In genomic region chr3:42476225-42477160, GRCh38 we compare ENCODE assay signal across 9 cellular contexts. TPM values are rescaled to one million over a fixed set of nuclear protein-coding genes. Genes with fewer than 3 reads are reported as not detected.
DNase-seq lines count a peak whose midpoint lies in the region; ATAC-seq and TF ChIP-seq lines count a peak whose summit lies in the region.
"Had no signal": no experiment of that assay in that cellular context is flagged by ENCODE, and none has a peak within 500 bp of the region (broad histone marks: within the 10 kb centered on the region; RNA-seq: fewer than 3 reads in every experiment).

No MANE protein-coding gene starts in this region.

- peak overlapping the region; percentile 14 to 16 for H3K9ac ChIP-seq in mucosa of rectum (ENCODE audit: low read depth in 1 of 2, low read length in 2 of 2)

- intact Hi-C loops in testis (cut with DNase I; ENCODE audit: low total_unique reads): no loop called here
- intact Hi-C loops in head of caudate nucleus (cut with DNase I): no loop called here

- ATAC-seq in GM21619 (IDR thresholded peaks at IDR 0.05; ENCODE audit: unreplicated experiment): no peak

- 85 to 88% methylated on average over 6 to 8 of the region's 8 CpGs for WGBS in testis, 2 donors

- H3K4me1 ChIP-seq in mucosa of rectum (ENCODE audit: control insufficient read depth in 2 of 2, insufficient read depth in 2 of 2, low read length in 2 of 2) (peaks cover 8 to 26% of the 10 kb centered on the region in 2 donors), testis (peaks cover 4% of the 10 kb centered on the region)

- H3K4me3 ChIP-seq in coronary artery (no peak overlapping the region), mucosa of rectum (ENCODE audit: low read length in 2 of 2) (peak overlapping the region in 1 of 2 donors; percentile 22), testis (no peak overlapping the region)

- no peaks in the 10 kb centered on the region for H3K36me3 ChIP-seq in mucosa of rectum (ENCODE audit: control insufficient read depth in 2 of 2, insufficient read depth in 2 of 2, low read length in 2 of 2)
- no peaks in the 10 kb centered on the region for H3K36me3 ChIP-seq in testis (ENCODE audit: low read depth, missing control alignments)

- H3K27ac ChIP-seq in C4-2B: peak overlapping the region; percentile 83
- peak overlapping the region in 1 of 2 donors; percentile 1 for H3K27ac ChIP-seq in coronary artery
- peak overlapping the region; percentile 63 to 76 for H3K27ac ChIP-seq in mucosa of rectum (ENCODE audit: low read depth in 2 of 2, low read length in 2 of 2)
- no peak overlapping the region for H3K27ac ChIP-seq in testis

- DNase-seq in LoVo (ENCODE audit: low spot score) (peak; percentile 86), coronary artery (ENCODE audit: low spot score) (peak; percentile 69), GM10248 (ENCODE audit: extremely low spot score) (no peak), testis (no peak), head of caudate nucleus (no peak)
- DNase-seq: kidney glomerular epithelial cell had no signal

- TF ChIP-seq CTCF in C4-2B (conservative IDR thresholded peaks at IDR 0.05) (no peak), coronary artery (IDR thresholded peaks at IDR 0.05) (no peak), GM10248 (IDR thresholded peaks at IDR 0.05; ENCODE audit: control extremely low read depth, extremely low read depth, low read depth, missing control alignments) (no peak), testis (IDR thresholded peaks at IDR 0.05) (no peak)

- TF ChIP-seq POLR2A in testis (IDR thresholded peaks at IDR 0.05): no peak

- H3K27me3 ChIP-seq in mucosa of rectum (ENCODE audit: control insufficient read depth in 2 of 2, insufficient read depth in 2 of 2, low read length in 2 of 2) (no peaks in the 10 kb centered on the region), testis (no peaks in the 10 kb centered on the region)

- H3K9me3 ChIP-seq in mucosa of rectum (ENCODE audit: control insufficient read depth in 2 of 2, low read length in 2 of 2) (no peaks in the 10 kb centered on the region), testis (no peaks in the 10 kb centered on the region)

- POLR2A ChIA-PET in GM10248 (lab: Yijun Ruan, JAX): no interaction called here

- CTCF ChIA-PET in GM10248 (lab: Yijun Ruan, JAX): interaction anchor here (0.9 to 1.4 kb wide), 3 partner anchors 14 to 33 kb away, joined by 3 to 4 read pairs (median 3); no protein-coding TSS in a partner anchor

RNA-seq across cellular contexts. Expression of gene VIPR1, which starts 25.9 kb away (rescaled TPM):
- total RNA-seq in testis: 10 to 100 TPM in 1 of 2 donors, 1 to 10 TPM in 1; 4.6 to 10.2 TPM
- 3.4 TPM for polyA plus RNA-seq in testis (ENCODE audit: insufficient read depth, low read depth, low replicate concordance)

Comparison
In these comparisons a context has a peak if more than half of its experiments do, and no peak if none do; other contexts are left out.
1. H3K27ac ChIP-seq: peak in C4-2B (single experiment) and mucosa of rectum (2 of 2); none in testis (0 of 2).
2. DNase-seq: peak in LoVo (single experiment) and coronary artery (single experiment); none in GM10248 (single experiment), testis (single experiment) and head of caudate nucleus (0 of 42).